ENCODE assay signal across 10 cellular contexts in the genomic region with DNA sequence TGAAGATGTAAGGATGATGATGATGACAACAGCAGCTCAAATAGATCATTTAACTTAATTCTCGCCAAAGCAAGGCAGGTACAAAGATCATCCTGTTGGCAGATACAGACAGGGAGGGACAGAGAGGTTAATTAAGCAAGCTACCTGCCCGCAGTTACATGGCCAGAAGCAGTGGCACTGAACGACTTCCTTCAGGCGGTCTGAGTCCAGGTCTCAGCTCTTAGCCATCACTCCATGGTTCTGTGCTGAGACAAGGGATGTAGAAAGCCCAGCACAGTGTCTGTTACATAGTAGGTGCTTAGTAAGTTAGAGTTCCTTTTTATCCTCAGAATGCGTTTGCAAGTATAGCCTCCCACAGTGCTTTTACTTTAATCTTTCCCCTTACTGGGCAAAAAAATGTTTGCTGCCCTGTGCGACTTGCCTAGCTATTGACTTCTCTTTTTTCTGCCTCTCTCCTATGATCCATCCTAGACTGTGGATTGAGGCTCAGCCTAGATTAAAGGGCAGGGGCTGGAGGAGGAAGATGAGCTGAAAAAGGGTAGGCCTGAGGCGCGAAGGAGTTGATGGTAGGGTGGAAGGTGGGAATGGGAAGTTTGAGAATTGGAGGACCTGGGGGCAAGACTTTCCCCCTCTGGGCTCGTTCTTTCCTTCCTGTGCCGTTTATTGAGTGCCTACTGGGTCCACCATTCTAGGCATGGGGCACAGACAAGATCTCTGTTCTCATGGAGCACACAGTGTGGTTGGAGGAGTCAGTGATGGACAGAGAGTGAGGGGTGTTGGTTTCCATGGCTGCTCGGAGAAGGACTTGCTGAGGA.
A peak's percentile ranks its signal among the peaks of the same experiment; 100 is the strongest.
DNase-seq lines count a peak whose midpoint lies in the region; ATAC-seq, FAIRE-seq and TF ChIP-seq lines count a peak whose summit lies in the region.
"Had no signal": no experiment of that assay in that cellular context is flagged by ENCODE, and none has a peak within 500 bp of the region (broad histone marks: within the 10 kb centered on the region; RNA-seq: fewer than 3 reads in every experiment).

No MANE protein-coding gene starts in this region.

- peak overlapping the region; percentile 67 for H3K27ac ChIP-seq in SU-DHL-6 (ENCODE audit: low read depth, low read length)
- no peak overlapping the region for H3K27ac ChIP-seq in gastroesophageal sphincter

- peak overlapping the region; percentile 95 for H3K27ac Mint-ChIP-seq in activated T-cell treated with anti-CD3 and anti-CD28 coated beads, Interleukin-2, amount 50 U/mL, for 24 hours
- H3K27ac Mint-ChIP-seq in stimulated activated naive CD8-positive, alpha-beta T cell treated with anti-CD3 and anti-CD28 coated beads, Interleukin-15, amount 100 ng/mL, for 72 hours: peak overlapping the region; percentile 43 to 50

- H3K4me2 ChIP-seq in SU-DHL-6 (ENCODE audit: low read depth, low read length, poor library complexity, severe bottlenecking): peak overlapping the region; percentile 11

- no peaks in the 10 kb centered on the region for H4K20me1 ChIP-seq in SU-DHL-6 (ENCODE audit: low read depth, low read length)

- no peak for FAIRE-seq in frontal cortex (lab: Jason Lieb, UNC)

- H3K36me3 ChIP-seq in SU-DHL-6 (ENCODE audit: low read length) (no peaks in the 10 kb centered on the region), gastroesophageal sphincter (no peaks in the 10 kb centered on the region)

- TF ChIP-seq CTCF in SU-DHL-6 (IDR thresholded peaks at IDR 0.05; ENCODE audit: insufficient read depth, low read length, poor library complexity, severe bottlenecking): no peak
- TF ChIP-seq CTCF in gastroesophageal sphincter (IDR thresholded peaks at IDR 0.05): no peak

- no peaks in the 10 kb centered on the region for H3K27me3 ChIP-seq in SU-DHL-6 (ENCODE audit: low read length)
- H3K27me3 ChIP-seq in gastroesophageal sphincter: no peaks in the 10 kb centered on the region

- H3F3A ChIP-seq in SU-DHL-6 (ENCODE audit: insufficient read depth): peaks cover 17% of the 10 kb centered on the region

- no peaks in the 10 kb centered on the region for H3K9me2 ChIP-seq in SU-DHL-6 (replicated peaks; ENCODE audit: insufficient read depth, low read length)

- no peak for TF ChIP-seq POLR2A in gastroesophageal sphincter (IDR thresholded peaks at IDR 0.05)

- H3K27me3 Mint-ChIP-seq in activated T-cell treated with anti-CD3 and anti-CD28 coated beads, Interleukin-2, amount 50 U/mL, for 24 hours: no peaks in the 10 kb centered on the region
- no peaks in the 10 kb centered on the region for H3K27me3 Mint-ChIP-seq in stimulated activated naive CD8-positive, alpha-beta T cell treated with anti-CD3 and anti-CD28 coated beads, Interleukin-15, amount 100 ng/mL, for 72 hours

- 84 to 90% methylated on average over 6 to 9 of the region's 11 CpGs for WGBS in gastroesophageal sphincter (ENCODE audit: low coverage in 1 of 2), 2 donors

- H2AFZ ChIP-seq in SU-DHL-6 (ENCODE audit: low read depth, low read length, severe bottlenecking): peak overlapping the region; percentile 15

- peaks cover 16% of the 10 kb centered on the region for H3K36me3 Mint-ChIP-seq in activated T-cell treated with anti-CD3 and anti-CD28 coated beads, Interleukin-2, amount 50 U/mL, for 24 hours (ENCODE audit: low read depth)

- no peaks in the 10 kb centered on the region for H3K79me2 ChIP-seq in SU-DHL-6 (ENCODE audit: insufficient read depth, low read length)

- peaks cover 0 to 26% (median 7%) of the 10 kb centered on the region in 3 donors for H3K4me1 ChIP-seq in gastroesophageal sphincter

- H3K9me3 ChIP-seq in SU-DHL-6 (ENCODE audit: insufficient read depth, low read length) (no peaks in the 10 kb centered on the region), gastroesophageal sphincter (no peaks in the 10 kb centered on the region)

- H3K4me3 ChIP-seq in SU-DHL-6 (ENCODE audit: insufficient read depth, low read length, poor library complexity, severe bottlenecking) (no peak overlapping the region), gastroesophageal sphincter (no peak overlapping the region)

- peak; percentile 17 for ATAC-seq in gastroesophageal sphincter
- no peak for ATAC-seq in stimulated activated naive CD8-positive, alpha-beta T cell treated with anti-CD3 and anti-CD28 coated beads, Interleukin-15, amount 100 ng/mL, for 72 hours

- peak overlapping the region; percentile 64 for H3K4me3 Mint-ChIP-seq in activated T-cell treated with anti-CD3 and anti-CD28 coated beads, Interleukin-2, amount 50 U/mL, for 24 hours
- peak overlapping the region; percentile 36 to 46 for H3K4me3 Mint-ChIP-seq in stimulated activated naive CD8-positive, alpha-beta T cell treated with anti-CD3 and anti-CD28 coated beads, Interleukin-15, amount 100 ng/mL, for 72 hours

- H3K4me1 Mint-ChIP-seq in activated T-cell treated with anti-CD3 and anti-CD28 coated beads, Interleukin-2, amount 50 U/mL, for 24 hours (ENCODE audit: low read depth): peaks cover 58% of the 10 kb centered on the region
- peaks cover 72% of the 10 kb centered on the region for H3K4me1 Mint-ChIP-seq in stimulated activated naive CD8-positive, alpha-beta T cell treated with anti-CD3 and anti-CD28 coated beads, Interleukin-15, amount 100 ng/mL, for 72 hours

- no peaks in the 10 kb centered on the region for H3K9me3 Mint-ChIP-seq in activated T-cell treated with anti-CD3 and anti-CD28 coated beads, Interleukin-2, amount 50 U/mL, for 24 hours
- no peaks in the 10 kb centered on the region for H3K9me3 Mint-ChIP-seq in stimulated activated naive CD8-positive, alpha-beta T cell treated with anti-CD3 and anti-CD28 coated beads, Interleukin-15, amount 100 ng/mL, for 72 hours

- DNase-seq in activated T-cell treated with anti-CD3 and anti-CD28 coated beads, Interleukin-2, amount 50 U/mL, for 24 hours: no peak
- no peak for DNase-seq in activated T-cell treated with anti-CD3 and anti-CD28 coated beads for 4 hours
- DNase-seq in stimulated activated naive CD8-positive, alpha-beta T cell treated with anti-CD3 and anti-CD28 coated beads, Interleukin-15, amount 100 ng/mL, for 72 hours: no peak
- no peak for DNase-seq in dedifferentiated amniotic fluid mesenchymal stem cell (ENCODE audit: extremely low spot score)
- no peak for DNase-seq in frontal cortex (ENCODE audit: low spot score in 2 of 2)
- DNase-seq in activated CD4-positive, CD25-positive, alpha-beta regulatory T cell treated with anti-CD3 and anti-CD28 coated beads, Interleukin-2, amount 50 U/mL, for 72 hours: no peak
- DNase-seq: occipital lobe; stimulated activated CD4-positive, alpha-beta T cell treated with anti-CD3 and anti-CD28 coated beads, Interleukin-1b, Interleukin-23, amount 100 ng/mL, for 48 hours had no signal

- peak overlapping the region; percentile 3; the same call in 1 of the 2 replicates for H3K9ac ChIP-seq in SU-DHL-6 (ENCODE audit: low read length)

- TF ChIP-seq EP300 in gastroesophageal sphincter (IDR thresholded peaks at IDR 0.05): no peak
